8 cellular contexts compared by ENCODE assay signal in genomic region chr19:17847538-17848366, GRCh38. TPM values are rescaled to one million over a fixed set of nuclear protein-coding genes. Genes with fewer than 3 reads are reported as not detected.
DNase-seq lines count a peak whose midpoint lies in the region; ATAC-seq and TF ChIP-seq lines count a peak whose summit lies in the region.

JAK3 (minus strand) TSS chr19:17847982; CDS start chr19:17844417, 3,565 bp downstream.

- H3K4me3 ChIP-seq in fibroblast of mammary gland (ENCODE audit: control insufficient read depth, low read depth, low read length): peak within 1 kb of the TSS; percentile 13

- no peaks in the 10 kb centered on the region for H3K9me3 Mint-ChIP-seq in neural crest cell

- TF ChIP-seq CTCF in fibroblast of mammary gland (conservative IDR thresholded peaks at IDR 0.05; ENCODE audit: control insufficient read depth, insufficient read depth, low read depth, low read length): no peak
- TF ChIP-seq CTCF in neural crest cell (conservative IDR thresholded peaks at IDR 0.05): no peak

- no peaks in the 10 kb centered on the region for H3K36me3 Mint-ChIP-seq in neural crest cell (ENCODE audit: low read depth)

- no peak within 1 kb of the TSS for H3K4me3 Mint-ChIP-seq in neural crest cell

- peaks cover 9% of the 10 kb centered on the region for H3K27me3 Mint-ChIP-seq in neural crest cell (ENCODE audit: low read depth)

- H3K4me1 Mint-ChIP-seq in neural crest cell: peaks cover 7% of the 10 kb centered on the region

- no peak within 1 kb of the TSS for H3K27ac Mint-ChIP-seq in neural crest cell (ENCODE audit: unreplicated experiment)

- DNase-seq in CD1c-positive myeloid dendritic cell (ENCODE audit: extremely low spot score) (peak; percentile 61), NOMO-1 treated with dmso at 0.1 percent for 144 hours (lab: John Stamatoyannopoulos, UW; ENCODE audit: unreplicated experiment) (peak; percentile 25), activated T-helper 1 cell treated with Interleukin-2 at 50 U/mL for 16 hours (ENCODE audit: low read depth) (peak; percentile 69), fibroblast of mammary gland (ENCODE audit: low read depth) (peak; percentile 51), neural crest cell (ENCODE audit: low read depth, low spot score) (peak; percentile 75), A172 (ENCODE audit: low spot score) (no peak)
- peak; percentile 92 for DNase-seq in stimulated activated naive CD8-positive, alpha-beta T cell treated with anti-CD3 and anti-CD28 coated beads, Interleukin-15, Interleukin-2, amounts not matched to agents 100 U/mL and 50 U/mL, for 24 hours

- peak; percentile 52 for ATAC-seq in GM21528 (IDR thresholded peaks at IDR 0.05; ENCODE audit: low FRiP score, unreplicated experiment)
- ATAC-seq in stimulated activated naive CD8-positive, alpha-beta T cell treated with anti-CD3 and anti-CD28 coated beads, Interleukin-15, Interleukin-2, amounts not matched to agents 100 U/mL and 50 U/mL, for 24 hours: peak; percentile 91

RNA-seq across cellular contexts. Expression of gene JAK3, which starts in this region (rescaled TPM):
- total RNA-seq in neural crest cell: 1.3 and 1.6 TPM in 2 replicates
- total RNA-seq in A172 (2014; rRNA removed; shearing (Covaris generic)): 0.41 and 0.69 TPM in 2 replicates
